Comparison of ENCODE assay signal across 9 cellular contexts in genomic region chr14:70052990-70053389, GRCh38.
DNase-seq lines count a peak whose midpoint lies in the region; ATAC-seq and TF ChIP-seq lines count a peak whose summit lies in the region.
"Had no signal": no experiment of that assay in that cellular context is flagged by ENCODE, and none has a peak within 500 bp of the region (broad histone marks: within the 10 kb centered on the region; RNA-seq: fewer than 3 reads in every experiment).

No MANE protein-coding gene starts in this region.

- H4K20me1 ChIP-seq in DND-41 (ENCODE audit: insufficient read depth, low read length) = no peaks in the 10 kb centered on the region

- no peaks in the 10 kb centered on the region for H3K27me3 ChIP-seq in DND-41 (ENCODE audit: insufficient read depth, low read length, poor library complexity)

- H3K36me3 ChIP-seq in DND-41 (ENCODE audit: insufficient read depth, low read length) = no peaks in the 10 kb centered on the region

- TF ChIP-seq POLR2A in lower leg skin (IDR thresholded peaks at IDR 0.05) = no peak

- intact Hi-C loops in lower leg skin (cut with DNase I; ENCODE audit: low total_unique reads) = no loop called here

- no peaks in the 10 kb centered on the region for H3K79me2 ChIP-seq in DND-41 (ENCODE audit: insufficient read depth, low read length)

- H3K9ac ChIP-seq in DND-41 (ENCODE audit: low read depth, low read length) = no peak overlapping the region

- no peak overlapping the region for H2AFZ ChIP-seq in DND-41 (ENCODE audit: low read depth, low read length)

- peak; percentile 56 for DNase-seq in DND-41
- peak; percentile 41 for DNase-seq in Jurkat, Clone E6-1 (ENCODE audit: low read depth, low spot score)
- peak; percentile 20 for DNase-seq in amniotic epithelial cell (ENCODE audit: low read depth)
- peak; percentile 21 for DNase-seq in kidney tubule cell (ENCODE audit: low spot score)
- DNase-seq in DMS153 (lab: John Stamatoyannopoulos, UW) = no peak
- DNase-seq in lower leg skin (ENCODE audit: low spot score in 2 of 2) = no peak
- no peak for DNase-seq in NCI-H128 (lab: John Stamatoyannopoulos, UW; ENCODE audit: unreplicated experiment)
- DNase-seq: NCI-H510A treated with DMSO at 0.1 percent for 48 hours had no signal

- no peaks in the 10 kb centered on the region for H3K9me3 ChIP-seq in DND-41 (ENCODE audit: insufficient read depth, low read length, severe bottlenecking)

- ATAC-seq in DND-41 (ENCODE audit: insufficient read depth, low read depth) (no peak; the same call in 2 of the 3 replicates), GM19395 (IDR thresholded peaks at IDR 0.05; ENCODE audit: unreplicated experiment) (no peak)

- 27 to 35% methylated on average over 3 of the region's 3 CpGs for WGBS in lower leg skin, 2 donors

- TF ChIP-seq CTCF in DND-41 (IDR thresholded peaks at IDR 0.05; ENCODE audit: borderline replicate concordance, extremely low read depth, low read length, poor library complexity, severe bottlenecking) (no peak), lower leg skin (IDR thresholded peaks at IDR 0.05) (no peak)

- H3K27ac ChIP-seq in DND-41 (ENCODE audit: low read length) = no peak overlapping the region

- H3K4me1 ChIP-seq in DND-41 (ENCODE audit: insufficient read depth, low read length) = no peaks in the 10 kb centered on the region

- no peak overlapping the region for H3K4me3 ChIP-seq in DND-41 (ENCODE audit: low read depth in 1 of 2, low read length in 2 of 2)
- no peak overlapping the region for H3K4me3 ChIP-seq in Jurkat, Clone E6-1 (ENCODE audit: low read length)
- H3K4me3 ChIP-seq in lower leg skin (ENCODE audit: low read depth, poor library complexity, severe bottlenecking) = no peak overlapping the region

- no peak overlapping the region for H3K4me2 ChIP-seq in DND-41 (ENCODE audit: insufficient read depth, low read length)

Comparison
In these comparisons a context has a peak if more than half of its experiments do, and no peak if none do; other contexts are left out.
1. DNase-seq: peak in DND-41 (single experiment), Jurkat, Clone E6-1 (single experiment), amniotic epithelial cell (single experiment) and kidney tubule cell (single experiment); none in DMS153 (single experiment), lower leg skin (0 of 2) and NCI-H128 (single experiment).